ENCODE assay signal across 8 cellular contexts in the genomic region with DNA sequence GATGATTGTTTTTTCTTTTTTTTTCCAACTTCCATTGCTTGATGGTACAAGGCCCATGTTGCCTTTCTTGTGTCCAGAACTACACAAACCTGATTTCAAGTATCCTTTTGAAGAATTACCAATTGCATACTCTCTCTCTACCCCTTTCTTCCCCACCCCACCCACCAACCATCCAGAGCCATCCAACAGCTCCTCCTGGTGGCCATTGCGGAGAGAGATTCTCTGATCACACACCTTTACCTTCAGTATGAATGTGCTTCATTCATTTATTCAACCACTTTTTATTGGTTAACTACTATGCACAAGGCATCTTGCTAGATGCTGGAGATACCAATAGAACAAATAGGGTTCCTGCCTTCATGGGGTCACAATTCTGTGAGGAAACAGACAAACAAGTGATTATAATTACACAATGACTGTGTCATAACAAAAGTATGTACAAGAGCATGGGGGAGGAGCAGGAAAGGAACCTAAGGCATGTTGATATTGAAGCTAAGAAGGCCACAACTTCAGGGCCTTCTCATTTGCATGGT.
DNase-seq lines count a peak whose midpoint lies in the region; ATAC-seq and TF ChIP-seq lines count a peak whose summit lies in the region.

No MANE protein-coding gene starts in this region.

- H3K4me1 ChIP-seq in A673 (ENCODE audit: insufficient read depth, low read length, poor library complexity, severe bottlenecking) (no peaks in the 10 kb centered on the region), left ventricle myocardium inferior (no peaks in the 10 kb centered on the region)

- H3K36me3 ChIP-seq in A673 (ENCODE audit: insufficient read depth, low read length, poor library complexity, severe bottlenecking) (no peaks in the 10 kb centered on the region), left ventricle myocardium inferior (no peaks in the 10 kb centered on the region)

- TF ChIP-seq CTCF in A673 (conservative IDR thresholded peaks at IDR 0.05; ENCODE audit: low read depth, low read length) (peak; percentile 91), GM13976 (IDR thresholded peaks at IDR 0.05; ENCODE audit: borderline replicate concordance, control extremely low read depth, extremely low read depth, insufficient read depth, missing control alignments) (peak; percentile 44), left ventricle myocardium inferior (IDR thresholded peaks at IDR 0.05; ENCODE audit: borderline replicate concordance) (peak; percentile 78)

- H3K27me3 ChIP-seq in A673 (replicated peaks; ENCODE audit: insufficient read depth, low read depth, low read length, poor library complexity): no peaks in the 10 kb centered on the region
- H3K27me3 ChIP-seq in left ventricle myocardium inferior (ENCODE audit: low read depth): no peaks in the 10 kb centered on the region

- H3K4me3 ChIP-seq in A673 (ENCODE audit: low read depth, low read length, poor library complexity, severe bottlenecking) (no peak overlapping the region), left ventricle myocardium inferior (no peak overlapping the region)

- ATAC-seq in activated T-cell treated with anti-CD3 and anti-CD28 coated beads, Interleukin-2, amount 50 U/mL, for 4 hours: peak in 1 of 2 donors; percentile 66
- ATAC-seq in HG03280 (IDR thresholded peaks at IDR 0.05; ENCODE audit: unreplicated experiment): no peak

- intact Hi-C loops in A673 (cut with micrococcal nuclease; ENCODE audit: unreplicated experiment) (loop anchor here (1.0 to 5.0 kb wide), 3 partner anchors 310 to 329 kb away; partner anchors contain the start of gene BAMBI), left ventricle myocardium inferior (cut with micrococcal nuclease) (loop anchor here (10.0 kb wide), 1 partner anchor 327 kb away; no protein-coding TSS in a partner anchor)

- H3K4me1 Mint-ChIP-seq in activated T-cell treated with anti-CD3 and anti-CD28 coated beads, Interleukin-2, amount 50 U/mL, for 4 hours (ENCODE audit: low read depth): no peaks in the 10 kb centered on the region

- H3K36me3 Mint-ChIP-seq in activated T-cell treated with anti-CD3 and anti-CD28 coated beads, Interleukin-2, amount 50 U/mL, for 4 hours (ENCODE audit: insufficient read depth): no peaks in the 10 kb centered on the region

- no TSS peak for BruUV-seq in A673 (replicated peaks; lab: Mats Ljungman, UMichigan)

- H3K27ac ChIP-seq in A673 (ENCODE audit: low read depth, low read length, poor library complexity, severe bottlenecking) (no peak overlapping the region), left ventricle myocardium inferior (replicated peaks) (no peak overlapping the region)

- H3K9me3 ChIP-seq in A673 (ENCODE audit: low read depth, low read length, poor library complexity, severe bottlenecking) (no peaks in the 10 kb centered on the region), left ventricle myocardium inferior (replicated peaks) (no peaks in the 10 kb centered on the region)

- POLR2A ChIA-PET in A673 (lab: Charles Lee; ENCODE audit: low non-redundant PET): no interaction called here

- in situ Hi-C loops in GM13976 (cut with MboI; ENCODE audit: low sequenced_read_pairs, unreplicated experiment): no loop called here

- CTCF ChIA-PET in A673 (lab: Charles Lee): interaction anchor here (0.8 to 2.3 kb wide), 3 partner anchors 313 to 328 kb away, joined by 3 to 13 read pairs (median 5); no protein-coding TSS in a partner anchor

- H3K9me3 Mint-ChIP-seq in activated T-cell treated with anti-CD3 and anti-CD28 coated beads, Interleukin-2, amount 50 U/mL, for 4 hours: no peaks in the 10 kb centered on the region

- DNase-seq in A673 (ENCODE audit: low spot score): peak; percentile 75
- DNase-seq in GM13976 (ENCODE audit: low spot score): peak; percentile 28
- peak; percentile 72 for DNase-seq in NCI-H748 (lab: John Stamatoyannopoulos, UW; ENCODE audit: unreplicated experiment)
- DNase-seq in activated T-cell treated with anti-CD3 and anti-CD28 coated beads, Interleukin-2, amount 50 U/mL, for 4 hours: peak; percentile 9
- DNase-seq in left ventricle myocardium inferior: peak; percentile 24
- peak; percentile 7 to 11 for DNase-seq in stimulated activated CD4-positive, alpha-beta T cell treated with anti-CD3 and anti-CD28 coated beads, Interleukin-15, amount 100 ng/mL, for 48 hours (ENCODE audit: low read depth in 2 of 2)
- no peak for DNase-seq in C1 segment of cervical spinal cord (lab: John Stamatoyannopoulos, UW)

- H3K4me3 Mint-ChIP-seq in activated T-cell treated with anti-CD3 and anti-CD28 coated beads, Interleukin-2, amount 50 U/mL, for 4 hours: no peak overlapping the region

- H3K27me3 Mint-ChIP-seq in activated T-cell treated with anti-CD3 and anti-CD28 coated beads, Interleukin-2, amount 50 U/mL, for 4 hours (ENCODE audit: low read depth): peaks cover 10% of the 10 kb centered on the region

Comparison
In these comparisons a context has a peak if more than half of its experiments do, and no peak if none do; other contexts are left out.
1. DNase-seq: peak in A673 (single experiment), GM13976 (single experiment), NCI-H748 (single experiment), activated T-cell treated with anti-CD3 and anti-CD28 coated beads, Interleukin-2, amount 50 U/mL, for 4 hours (single experiment), left ventricle myocardium inferior (single experiment) and stimulated activated CD4-positive, alpha-beta T cell treated with anti-CD3 and anti-CD28 coated beads, Interleukin-15, amount 100 ng/mL, for 48 hours (2 of 2); none in C1 segment of cervical spinal cord (0 of 14).
2. Peak in every context shown above with its lines, with median percentiles within 50 percentile points of each other: CTCF ChIP-seq.